In genomic region chr5:169627551-169627950, GRCh38 we compare ENCODE assay signal across 18 cellular contexts. TPM values are rescaled to one million over a fixed set of nuclear protein-coding genes. Genes with fewer than 3 reads are reported as not detected.
DNase-seq lines count a peak whose midpoint lies in the region; ATAC-seq and TF ChIP-seq lines count a peak whose summit lies in the region.
"Had no signal": no experiment of that assay in that cellular context is flagged by ENCODE, and none has a peak within 500 bp of the region (broad histone marks: within the 10 kb centered on the region; RNA-seq: fewer than 3 reads in every experiment).

No MANE protein-coding gene starts in this region.

- H3K4me3 ChIP-seq in SK-N-SH (ENCODE audit: low read depth in 2 of 2, low read length in 1 of 2) (no peak overlapping the region), Karpas-422 (ENCODE audit: low read length) (no peak overlapping the region)
- no peak overlapping the region for H3K4me3 ChIP-seq in CD8-positive, alpha-beta memory T cell (ENCODE audit: low read length)
- H3K4me3 ChIP-seq: K562 had no signal

- H3K27me3 Mint-ChIP-seq in chondrocyte (ENCODE audit: low read depth) (no peaks in the 10 kb centered on the region), osteocyte (ENCODE audit: unreplicated experiment) (no peaks in the 10 kb centered on the region)
- H3K27me3 Mint-ChIP-seq in CD8-positive, alpha-beta memory T cell, result peaks cover 0 to 9% of the 10 kb centered on the region in 2 donors
- H3K27me3 Mint-ChIP-seq: B cell; CD4-positive, alpha-beta T cell had no signal

- intact Hi-C loops in Right ventricle myocardium inferior (cut with DNase I), result no loop called here

- WGBS in SK-N-SH (ENCODE audit: low lambda C conversion rate), result 93% methylated on average over 3 of the region's 3 CpGs

- H3K36me3 ChIP-seq in SK-N-SH (replicated peaks in 1 of 2; ENCODE audit: control insufficient read depth in 1 of 2, insufficient read depth in 2 of 2, low read length in 1 of 2) (no peaks in the 10 kb centered on the region), Karpas-422 (ENCODE audit: insufficient read depth, low read length) (no peaks in the 10 kb centered on the region)
- no peaks in the 10 kb centered on the region for H3K36me3 ChIP-seq in CD8-positive, alpha-beta memory T cell (ENCODE audit: insufficient read depth, low read length)

- peaks cover 4% of the 10 kb centered on the region for H3K36me3 Mint-ChIP-seq in chondrocyte (ENCODE audit: low read depth)
- no peaks in the 10 kb centered on the region for H3K36me3 Mint-ChIP-seq in osteocyte (ENCODE audit: unreplicated experiment)
- H3K36me3 Mint-ChIP-seq in CD8-positive, alpha-beta memory T cell, result peaks cover 0 to 12% (median 0%) of the 10 kb centered on the region in 3 donors

- H3K9me3 Mint-ChIP-seq in chondrocyte (ENCODE audit: low read depth), result peaks cover 22% of the 10 kb centered on the region
- H3K9me3 Mint-ChIP-seq in osteocyte (ENCODE audit: unreplicated experiment), result peaks cover 22% of the 10 kb centered on the region
- H3K9me3 Mint-ChIP-seq in CD8-positive, alpha-beta memory T cell, result peaks cover 0 to 6% (median 0%) of the 10 kb centered on the region in 5 donors

- ATAC-seq in SK-N-SH treated with all-trans-retinoic acid at 6 μM for 48 hours, result no peak
- ATAC-seq in Right ventricle myocardium inferior, result no peak
- ATAC-seq: K562 had no signal

- H3K79me2 ChIP-seq in SK-N-SH (ENCODE audit: insufficient read depth) (no peaks in the 10 kb centered on the region), Karpas-422 (ENCODE audit: low read length) (no peaks in the 10 kb centered on the region)

- H3K9me3 ChIP-seq in SK-N-SH (no peaks in the 10 kb centered on the region), Karpas-422 (ENCODE audit: low read length) (no peaks in the 10 kb centered on the region)
- no peaks in the 10 kb centered on the region for H3K9me3 ChIP-seq in CD8-positive, alpha-beta memory T cell (ENCODE audit: low read length)
- H3K9me3 ChIP-seq: Caco-2 had no signal

- H3K27ac Mint-ChIP-seq in chondrocyte (ENCODE audit: unreplicated experiment) (peak overlapping the region; percentile 49), osteocyte (ENCODE audit: unreplicated experiment) (peak overlapping the region; percentile 62)
- no peak overlapping the region for H3K27ac Mint-ChIP-seq in CD8-positive, alpha-beta memory T cell
- H3K27ac Mint-ChIP-seq: B cell; CD4-positive, alpha-beta T cell had no signal

- H2AFZ ChIP-seq in SK-N-SH (ENCODE audit: low read depth) (no peak overlapping the region), Karpas-422 (ENCODE audit: low read length) (no peak overlapping the region)

- POLR2A ChIA-PET in SK-N-SH (lab: Yijun Ruan, JAX), result no interaction called here
- POLR2A ChIA-PET in CD8-positive, alpha-beta memory T cell (lab: Charles Lee), result no interaction called here

- H3K4me1 Mint-ChIP-seq in chondrocyte (ENCODE audit: low read depth) (peaks cover 65% of the 10 kb centered on the region), osteocyte (ENCODE audit: unreplicated experiment) (peaks cover 45% of the 10 kb centered on the region)
- H3K4me1 Mint-ChIP-seq in CD8-positive, alpha-beta memory T cell, result peaks cover 0 to 2% (median 0%) of the 10 kb centered on the region in 3 donors

- H3F3A ChIP-seq in SK-N-SH (replicated peaks; ENCODE audit: insufficient read depth), result peaks cover 32% of the 10 kb centered on the region

- H3K27me3 ChIP-seq in SK-N-SH (ENCODE audit: insufficient read depth), result no peaks in the 10 kb centered on the region
- H3K27me3 ChIP-seq in Karpas-422 (ENCODE audit: low read length), result no peaks in the 10 kb centered on the region; the same call in 1 of the 2 replicates
- H3K27me3 ChIP-seq in CD8-positive, alpha-beta memory T cell (ENCODE audit: insufficient read depth, low read length, poor library complexity, severe bottlenecking), result no peaks in the 10 kb centered on the region

- DNase-seq in SK-N-SH (no peak), Karpas-422 (peak; percentile 9), chondrocyte (ENCODE audit: low spot score) (no peak), osteocyte (ENCODE audit: extremely low spot score, unreplicated experiment) (no peak), Right ventricle myocardium inferior (ENCODE audit: missing footprints) (no peak), COLO668 (lab: John Stamatoyannopoulos, UW; ENCODE audit: unreplicated experiment) (no peak)
- no peak for DNase-seq in CD8-positive, alpha-beta memory T cell
- DNase-seq: C1 segment of cervical spinal cord; Caco-2; CD4-positive, alpha-beta T cell; DND-41; GDM1; HCEC 1CT had no signal

- H3K4me3 Mint-ChIP-seq in chondrocyte (ENCODE audit: unreplicated experiment) (no peak overlapping the region), osteocyte (ENCODE audit: unreplicated experiment) (no peak overlapping the region)
- no peak overlapping the region for H3K4me3 Mint-ChIP-seq in CD8-positive, alpha-beta memory T cell
- H3K4me3 Mint-ChIP-seq: B cell; CD4-positive, alpha-beta T cell had no signal

- H3K4me2 ChIP-seq in SK-N-SH (no peak overlapping the region), Karpas-422 (ENCODE audit: low read depth, low read length, poor library complexity, severe bottlenecking) (no peak overlapping the region)

- no peak overlapping the region for H3K9ac ChIP-seq in SK-N-SH
- H3K9ac ChIP-seq in Karpas-422 (ENCODE audit: low read length), result no peak overlapping the region

- no peak for TF ChIP-seq RAD21 in SK-N-SH (IDR thresholded peaks at IDR 0.05; ENCODE audit: low read length)

- H3K9me2 ChIP-seq in SK-N-SH (no peaks in the 10 kb centered on the region), Karpas-422 (replicated peaks; ENCODE audit: insufficient read depth, low read length) (0 out of 2 replicates have a peak, but pooled peaks cover 3% of the 10 kb centered on the region)

- H4K20me1 ChIP-seq in SK-N-SH (ENCODE audit: insufficient read depth) (no peaks in the 10 kb centered on the region), Karpas-422 (ENCODE audit: insufficient read depth, low read depth, low read length) (no peaks in the 10 kb centered on the region)

- CTCF ChIA-PET in SK-N-SH (lab: Yijun Ruan, JAX), result no interaction called here
- CTCF ChIA-PET in CD8-positive, alpha-beta memory T cell (lab: Charles Lee), result no interaction called here

- peak overlapping the region; percentile 59 to 61; a peak in 3 of 4 replicates for H3K27ac ChIP-seq in SK-N-SH (ENCODE audit: low read depth in 2 of 2, low read length in 1 of 2)
- no peak overlapping the region for H3K27ac ChIP-seq in Karpas-422 (ENCODE audit: low read length)
- no peak overlapping the region for H3K27ac ChIP-seq in CD8-positive, alpha-beta memory T cell (ENCODE audit: low read depth, low read length)
- H3K27ac ChIP-seq: 22Rv1, HL-60 had no signal

- no peak for TF ChIP-seq EP300 in SK-N-SH (IDR thresholded peaks at IDR 0.05; ENCODE audit: borderline replicate concordance in 1 of 2, low read depth in 1 of 2, low read length in 1 of 2)

- H3K4me1 ChIP-seq in SK-N-SH (ENCODE audit: control insufficient read depth in 1 of 2, insufficient read depth in 2 of 2, low read depth in 1 of 2, low read length in 1 of 2), result peaks cover 0 to 12% of the 10 kb centered on the region in 2 experiments; a peak in 3 of 4 replicates
- H3K4me1 ChIP-seq in Karpas-422 (ENCODE audit: low read length), result no peaks in the 10 kb centered on the region
- H3K4me1 ChIP-seq in CD8-positive, alpha-beta memory T cell (ENCODE audit: insufficient read depth, low read length), result no peaks in the 10 kb centered on the region

- no peak for TF ChIP-seq CTCF in SK-N-SH (IDR thresholded peaks at IDR 0.05)
- TF ChIP-seq CTCF in chondrocyte (IDR thresholded peaks at IDR 0.05), result no peak
- no peak for TF ChIP-seq CTCF in osteocyte (IDR thresholded peaks at IDR 0.05)

TF ChIP-seq in SK-N-SH, 30 proteins besides CTCF, POLR2A, EP300 and RAD21:
- TF ChIP-seq FOXM1 (IDR thresholded peaks at IDR 0.05; ENCODE audit: low read depth) (no peak), RFX5 (IDR thresholded peaks at IDR 0.05; ENCODE audit: low read length) (no peak), EZH2phosphoT487 (IDR thresholded peaks at IDR 0.05; ENCODE audit: borderline replicate concordance, low read depth) (no peak), RXRA (IDR thresholded peaks at IDR 0.05; ENCODE audit: borderline replicate concordance, low read depth) (no peak), TAF1 (IDR thresholded peaks at IDR 0.05; ENCODE audit: borderline replicate concordance, low read depth, low read length) (no peak), MXI1 (IDR thresholded peaks at IDR 0.05; ENCODE audit: low read depth, low read length) (no peak), ELF1 (IDR thresholded peaks at IDR 0.05) (no peak)

TF ChIP-seq in SK-N-SH treated with all-trans-retinoic acid at 6 μM for 48 hours, 23 proteins besides CTCF, POLR2A, EP300 and RAD21 (continues in another document):
- no peak for TF ChIP-seq GLIS3 (CRISPR knock-in tag; IDR thresholded peaks at IDR 0.05)
- TF ChIP-seq, protein P1, sequence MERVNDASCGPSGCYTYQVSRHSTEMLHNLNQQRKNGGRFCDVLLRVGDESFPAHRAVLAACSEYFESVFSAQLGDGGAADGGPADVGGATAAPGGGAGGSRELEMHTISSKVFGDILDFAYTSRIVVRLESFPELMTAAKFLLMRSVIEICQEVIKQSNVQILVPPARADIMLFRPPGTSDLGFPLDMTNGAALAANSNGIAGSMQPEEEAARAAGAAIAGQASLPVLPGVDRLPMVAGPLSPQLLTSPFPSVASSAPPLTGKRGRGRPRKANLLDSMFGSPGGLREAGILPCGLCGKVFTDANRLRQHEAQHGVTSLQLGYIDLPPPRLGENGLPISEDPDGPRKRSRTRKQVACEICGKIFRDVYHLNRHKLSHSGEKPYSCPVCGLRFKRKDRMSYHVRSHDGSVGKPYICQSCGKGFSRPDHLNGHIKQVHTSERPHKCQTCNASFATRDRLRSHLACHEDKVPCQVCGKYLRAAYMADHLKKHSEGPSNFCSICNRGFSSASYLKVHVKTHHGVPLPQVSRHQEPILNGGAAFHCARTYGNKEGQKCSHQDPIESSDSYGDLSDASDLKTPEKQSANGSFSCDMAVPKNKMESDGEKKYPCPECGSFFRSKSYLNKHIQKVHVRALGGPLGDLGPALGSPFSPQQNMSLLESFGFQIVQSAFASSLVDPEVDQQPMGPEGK (CRISPR knock-in tag; IDR thresholded peaks at IDR 0.05; ENCODE audit: borderline replicate concordance), result no peak

RNA-seq across cellular contexts. Expression of gene DOCK2, which starts 9.5 kb away (rescaled TPM):
- polyA plus RNA-seq in SK-N-SH (2012; rRNA removed), result 3.8 and 5.2 TPM in 2 replicates
- 5.2 and 5.4 TPM in 2 replicates for polyA plus RNA-seq in SK-N-SH (2012; cell fraction: cytosol; rRNA removed)
- 5.7 and 7.1 TPM in 2 replicates for polyA plus RNA-seq in SK-N-SH (2012; cell fraction: nucleus; rRNA removed)
- total RNA-seq in Karpas-422 (2014; rRNA removed; shearing (Covaris generic); ENCODE audit: low replicate concordance), result 199 and 255 TPM in 2 replicates
- 2.0 to 11.8 TPM (median 3.1 TPM) in 3 replicates for total RNA-seq in chondrocyte
- 11.6 and 12.4 TPM in 2 replicates for total RNA-seq in osteocyte
- total RNA-seq in CD8-positive, alpha-beta memory T cell, result 100 to 1,000 TPM; 155 to 157 TPM
- polyA plus RNA-seq in CD8-positive, alpha-beta memory T cell, result 102 TPM
- 7.9 TPM for total RNA-seq in Right ventricle myocardium inferior

RNA-seq across cellular contexts. Expression of gene SPDL1, which starts 44.0 kb away (rescaled TPM):
- 45.1 and 63.3 TPM in 2 replicates for polyA plus RNA-seq in SK-N-SH (2012; rRNA removed)
- polyA plus RNA-seq in SK-N-SH (2012; cell fraction: cytosol; rRNA removed), result 61.5 and 78.9 TPM in 2 replicates
- 43.9 and 111 TPM in 2 replicates for polyA plus RNA-seq in SK-N-SH (2012; cell fraction: nucleus; rRNA removed)
- 20.9 and 28.3 TPM in 2 replicates for total RNA-seq in Karpas-422 (2014; rRNA removed; shearing (Covaris generic); ENCODE audit: low replicate concordance)
- total RNA-seq in chondrocyte (21.4 to 42.1 TPM (median 22.3 TPM) in 3 replicates), osteocyte (40.4 and 40.5 TPM in 2 replicates), Right ventricle myocardium inferior (4.6 TPM)
- total RNA-seq in CD8-positive, alpha-beta memory T cell, result 10 to 100 TPM; 39.1 to 43.1 TPM
- polyA plus RNA-seq in CD8-positive, alpha-beta memory T cell, result 6.6 TPM

Comparison
In these comparisons a context has a peak if more than half of its experiments do, and no peak if none do; other contexts are left out.
1. H3K27ac ChIP-seq: peak in SK-N-SH (2 of 2); none in Karpas-422 (single experiment) and CD8-positive, alpha-beta memory T cell (single experiment).
2. H3K27ac Mint-ChIP-seq: peak in chondrocyte (single experiment) and osteocyte (single experiment); none in CD8-positive, alpha-beta memory T cell (0 of 8).
3. RNA of gene DOCK2, which starts 9.5 kb away (total RNA-seq): 199 to 255 TPM in Karpas-422 and 155 to 157 TPM in CD8-positive, alpha-beta memory T cell; 11.6 to 12.4 TPM in osteocyte, 7.9 TPM in Right ventricle myocardium inferior (single experiment) and 2.0 to 11.8 TPM in chondrocyte; every median in the first group is over 10 times any median in the second.